1 cellular context compared by ENCODE assay signal in genomic region chr4:46999584-46999983, GRCh38.
TF ChIP-seq lines count a peak whose summit lies in the region.

No MANE protein-coding gene starts in this region.

TF ChIP-seq in GM23338, 12 proteins besides CTCF, POLR2A, EP300 and RAD21 (continued from another document):
- TF ChIP-seq ZNF462 (CRISPR knock-in tag; IDR thresholded peaks at IDR 0.05) (no peak), ZNF114 (CRISPR knock-in tag; IDR thresholded peaks at IDR 0.05) (no peak), ZNF331 (CRISPR knock-in tag; IDR thresholded peaks at IDR 0.05; ENCODE audit: low read depth) (no peak)
